In genomic region chr6:43053545-43054205, GRCh38 we compare ENCODE assay signal across 8 cellular contexts. TPM values are rescaled to one million over a fixed set of nuclear protein-coding genes. Genes with fewer than 3 reads are reported as not detected.
DNase-seq lines count a peak whose midpoint lies in the region; ATAC-seq and TF ChIP-seq lines count a peak whose summit lies in the region.

Gene CUL7, minus strand, starts transcription at chr6:43053851. Its CDS starts 1,063 bp downstream, at chr6:43052788.

- peak within 1 kb of the TSS; percentile 93 for H3K27ac Mint-ChIP-seq in activated naive CD8-positive, alpha-beta T cell treated with anti-CD3 and anti-CD28 coated beads for 36 hours

- no peaks in the 10 kb centered on the region for H4K20me1 ChIP-seq in SU-DHL-6 (ENCODE audit: low read depth, low read length)

- H3K36me3 ChIP-seq in SU-DHL-6 (ENCODE audit: low read length) = no peaks in the 10 kb centered on the region
- no peaks in the 10 kb centered on the region for H3K36me3 ChIP-seq in ovary
- peaks cover 20% of the 10 kb centered on the region for H3K36me3 ChIP-seq in thymus (ENCODE audit: control insufficient read depth, insufficient read depth)

- H3K27me3 ChIP-seq in SU-DHL-6 (ENCODE audit: low read length) (no peaks in the 10 kb centered on the region), ovary (no peaks in the 10 kb centered on the region), thymus (ENCODE audit: control insufficient read depth, insufficient read depth) (no peaks in the 10 kb centered on the region)

- intact Hi-C loops in head of caudate nucleus (cut with DNase I) = no loop called here
- intact Hi-C loops in ovary (cut with DNase I) = no loop called here

- peaks cover 15% of the 10 kb centered on the region for H3K36me3 Mint-ChIP-seq in activated naive CD8-positive, alpha-beta T cell treated with anti-CD3 and anti-CD28 coated beads for 36 hours

- 0 to 1% (median 0%) methylated on average over 41 to 45 of the region's 45 CpGs for WGBS in ovary, 3 donors
- WGBS in thymus = 2% methylated on average over 45 of the region's 45 CpGs

- no peaks in the 10 kb centered on the region for H3K9me3 Mint-ChIP-seq in activated naive CD8-positive, alpha-beta T cell treated with anti-CD3 and anti-CD28 coated beads for 36 hours

- no peaks in the 10 kb centered on the region for H3K27me3 Mint-ChIP-seq in activated naive CD8-positive, alpha-beta T cell treated with anti-CD3 and anti-CD28 coated beads for 36 hours

- H3K27ac ChIP-seq in SU-DHL-6 (ENCODE audit: low read depth, low read length) (peak within 1 kb of the TSS; percentile 62), ovary (peak within 1 kb of the TSS; percentile 66 to 96), thymus (ENCODE audit: low read depth) (peak within 1 kb of the TSS; percentile 86)

- TF ChIP-seq CTCF in SU-DHL-6 (IDR thresholded peaks at IDR 0.05; ENCODE audit: insufficient read depth, low read length, poor library complexity, severe bottlenecking) = no peak
- TF ChIP-seq CTCF in ovary (IDR thresholded peaks at IDR 0.05) = no peak

- peak within 1 kb of the TSS; percentile 85 for H3K9ac ChIP-seq in SU-DHL-6 (ENCODE audit: low read length)

- no peak for TF ChIP-seq EP300 in ovary (IDR thresholded peaks at IDR 0.05)

- H3K4me3 ChIP-seq in SU-DHL-6 (ENCODE audit: insufficient read depth, low read length, poor library complexity, severe bottlenecking) = peak within 1 kb of the TSS; percentile 76
- peak within 1 kb of the TSS; percentile 79 for H3K4me3 ChIP-seq in ovary
- H3K4me3 ChIP-seq in thymus (ENCODE audit: low read length) = peak within 1 kb of the TSS; percentile 69

- no peaks in the 10 kb centered on the region for H3K9me2 ChIP-seq in SU-DHL-6 (replicated peaks; ENCODE audit: insufficient read depth, low read length)

- H3K4me2 ChIP-seq in SU-DHL-6 (ENCODE audit: low read depth, low read length, poor library complexity, severe bottlenecking) = peak within 1 kb of the TSS; percentile 80

- peaks cover 10% of the 10 kb centered on the region for H3K79me2 ChIP-seq in SU-DHL-6 (ENCODE audit: insufficient read depth, low read length)

- H3K4me3 Mint-ChIP-seq in activated naive CD8-positive, alpha-beta T cell treated with anti-CD3 and anti-CD28 coated beads for 36 hours = peak within 1 kb of the TSS; percentile 98

- H2AFZ ChIP-seq in SU-DHL-6 (ENCODE audit: low read depth, low read length, severe bottlenecking) = peak within 1 kb of the TSS; percentile 70

- no peaks in the 10 kb centered on the region for H3K9me3 ChIP-seq in SU-DHL-6 (ENCODE audit: insufficient read depth, low read length)
- no peaks in the 10 kb centered on the region for H3K9me3 ChIP-seq in ovary
- H3K9me3 ChIP-seq in thymus (ENCODE audit: control insufficient read depth) = no peaks in the 10 kb centered on the region

- DNase-seq in NCI-H1417 (lab: John Stamatoyannopoulos, UW) (peak; percentile 88 to 96 (median 92)), head of caudate nucleus (peak; percentile 64 to 95 (median 86)), ovary (peak; percentile 92 to 95 (median 93))
- DNase-seq in activated naive CD8-positive, alpha-beta T cell treated with anti-CD3 and anti-CD28 coated beads for 36 hours = peak; percentile 93

- ATAC-seq in HG02642 (IDR thresholded peaks at IDR 0.05; ENCODE audit: poor library complexity, unreplicated experiment) = peak; percentile 89

- TF ChIP-seq POLR2A in GM10847 (IDR thresholded peaks at IDR 0.05; ENCODE audit: extremely low read depth, insufficient read length) (peak; percentile 76), ovary (IDR thresholded peaks at IDR 0.05) (peak; percentile 77)

- H3K4me1 Mint-ChIP-seq in activated naive CD8-positive, alpha-beta T cell treated with anti-CD3 and anti-CD28 coated beads for 36 hours = peaks cover 40% of the 10 kb centered on the region

- peaks cover 19% of the 10 kb centered on the region for H3K4me1 ChIP-seq in ovary (ENCODE audit: insufficient read depth)
- peaks cover 22% of the 10 kb centered on the region for H3K4me1 ChIP-seq in thymus (ENCODE audit: control insufficient read depth, insufficient read depth, low read length)

- 0 out of 2 replicates have a peak, but pooled peaks cover 4% of the 10 kb centered on the region for H3F3A ChIP-seq in SU-DHL-6 (ENCODE audit: insufficient read depth)

RNA-seq across cellular contexts. Expression of gene CUL7, which starts in this region (rescaled TPM):
- total RNA-seq in activated naive CD8-positive, alpha-beta T cell treated with anti-CD3 and anti-CD28 coated beads for 36 hours = 10 to 100 TPM in 1 of 2 experiments, 1 to 10 TPM in 1; 9.3 to 10.2 TPM
- 10 to 100 TPM; 15.6 to 29.1 (median 25.0) TPM for total RNA-seq in ovary
- polyA plus RNA-seq in ovary = 10 to 100 TPM in 1 of 2 donors, 1 to 10 TPM in 1; 9.3 to 13.9 TPM
- 5.5 TPM for polyA plus RNA-seq in thymus

Comparison
In these comparisons a context has a peak if more than half of its experiments do, and no peak if none do; other contexts are left out.
1. Peak in every context shown above with its lines: DNase-seq, ATAC-seq, H3K4me3 ChIP-seq and H3K27ac ChIP-seq.